22 cellular contexts compared by ENCODE assay signal in genomic region chr14:91786188-91786587, GRCh38. TPM values are rescaled to one million over a fixed set of nuclear protein-coding genes. Genes with fewer than 3 reads are reported as not detected.
DNase-seq lines count a peak whose midpoint lies in the region; ATAC-seq, FAIRE-seq and TF ChIP-seq lines count a peak whose summit lies in the region.
"Had no signal": no experiment of that assay in that cellular context is flagged by ENCODE, and none has a peak within 500 bp of the region (broad histone marks: within the 10 kb centered on the region; RNA-seq: fewer than 3 reads in every experiment).

No MANE protein-coding gene starts in this region.

- no peak for DNase-seq in activated naive CD4-positive, alpha-beta T cell treated with Interleukin-2 at 50 U/mL for 16 hours
- DNase-seq in IMR-90 (no peak), H1 (ENCODE audit: low read depth in 1 of 2, low spot score in 2 of 2) (no peak), NCI-H2029 (lab: John Stamatoyannopoulos, UW) (no peak), NCI-H1436 treated with DMSO at 0.1 percent for 48 hours (lab: John Stamatoyannopoulos, UW) (no peak)
- DNase-seq in stimulated activated naive CD4-positive, alpha-beta T cell treated with Interleukin-2 at 50 U/mL for 16 hours (lab: John Stamatoyannopoulos, UW), result no peak
- DNase-seq: ACHN; BE2C; C1 segment of cervical spinal cord; Caco-2; CD4-positive, CD25-positive, alpha-beta regulatory T cell; DMS79; GDM1; H9 had no signal

- H4K91ac ChIP-seq in IMR-90 (ENCODE audit: insufficient read depth, low read depth, low read length), result no peak overlapping the region
- no peak overlapping the region for H4K91ac ChIP-seq in H1 (replicated peaks; ENCODE audit: insufficient read length, low read length)

- H2AK9ac ChIP-seq in IMR-90 (replicated peaks; ENCODE audit: low read depth, low read length, poor library complexity), result no peak overlapping the region

- TF ChIP-seq RAD21 in IMR-90 (IDR thresholded peaks at IDR 0.05; ENCODE audit: low read length) (no peak), H1 (IDR thresholded peaks at IDR 0.05 in 1 of 2, conservative IDR thresholded peaks at IDR 0.05 in 1 of 2; ENCODE audit: low read depth in 2 of 2, low read length in 2 of 2) (no peak)

- H4K5ac ChIP-seq in IMR-90 (ENCODE audit: low read depth, low read length), result no peak overlapping the region
- H4K5ac ChIP-seq in H1 (ENCODE audit: insufficient read length, low read depth, low read length), result no peak overlapping the region

- no peak for TF ChIP-seq CTCF in IMR-90 (conservative IDR thresholded peaks at IDR 0.05; ENCODE audit: low read depth, low read length)
- no peak for TF ChIP-seq CTCF in H1 (IDR thresholded peaks at IDR 0.05; ENCODE audit: control extremely low read depth in 1 of 3, insufficient read depth in 1 of 3, low read depth in 1 of 3, low read length in 3 of 3)

- POLR2A ChIA-PET in IMR-90 (lab: Charles Lee; ENCODE audit: unreplicated experiment) (no interaction called here), H1 (lab: Charles Lee; ENCODE audit: partially characterized antibody) (no interaction called here)

- no peak overlapping the region for H3K27ac ChIP-seq in IMR-90 (ENCODE audit: insufficient read depth, low read length)
- H3K27ac ChIP-seq in H1 (ENCODE audit: low read depth, low read length), result no peak overlapping the region

- no peak for FAIRE-seq in H1 (lab: Jason Lieb, UNC)
- FAIRE-seq: D721Med, GM12892, GM18507, HTR-8/SVneo had no signal

- in situ Hi-C loops in IMR-90 (cut with MboI; ENCODE audit: low sequenced_read_pairs), result no loop called here

- no peak for ATAC-seq in IMR-90 (ENCODE audit: low read depth)
- ATAC-seq: GM23338 had no signal

- WGBS in IMR-90 (ENCODE audit: extremely low coverage in 2 of 2, insufficient read length in 1 of 2), 2 experiments, result no CpG with 5 or more reads among the region's 2 CpGs
- 85% methylated on average over 2 of the region's 2 CpGs; no CpG with 5 or more reads in 1 of the 2 experiments for WGBS in H1 (ENCODE audit: extremely low coverage in 1 of 2, insufficient coverage in 1 of 2, insufficient read length in 1 of 2, insufficient replicate concordance in 2 of 2, low coverage in 1 of 2, low lambda C conversion rate in 2 of 2, missing lambda C conversion rate in 1 of 2), 2 experiments

- no peak overlapping the region for H2BK20ac ChIP-seq in IMR-90 (ENCODE audit: low read depth, low read length)
- H2BK20ac ChIP-seq in H1 (ENCODE audit: low read length), result no peak overlapping the region

- no peaks in the 10 kb centered on the region for H3K9me3 Mint-ChIP-seq in activated naive CD4-positive, alpha-beta T cell treated with anti-CD3 and anti-CD28 coated beads, Interleukin-2, amount 50 U/mL, for 24 hours
- H3K9me3 Mint-ChIP-seq: GM23338, H9 had no signal

- no peak overlapping the region for H3K23ac ChIP-seq in IMR-90 (ENCODE audit: low read depth, low read length)
- H3K23ac ChIP-seq in H1 (ENCODE audit: insufficient read length), result no peak overlapping the region

- no peak overlapping the region for H4K8ac ChIP-seq in IMR-90 (ENCODE audit: low read depth in 2 of 2, low read length in 2 of 2)
- no peak overlapping the region for H4K8ac ChIP-seq in H1 (ENCODE audit: extremely low read depth, insufficient read depth, low read length)

- H3K27ac Mint-ChIP-seq in activated naive CD4-positive, alpha-beta T cell treated with anti-CD3 and anti-CD28 coated beads, Interleukin-2, amount 50 U/mL, for 24 hours, result peak overlapping the region; percentile 46
- H3K27ac Mint-ChIP-seq: CD4-positive, CD25-positive, alpha-beta regulatory T cell; GM23338; H9 had no signal

- no peak overlapping the region for H3K4me3 Mint-ChIP-seq in activated naive CD4-positive, alpha-beta T cell treated with anti-CD3 and anti-CD28 coated beads, Interleukin-2, amount 50 U/mL, for 24 hours
- H3K4me3 Mint-ChIP-seq: CD4-positive, CD25-positive, alpha-beta regulatory T cell; GM23338; H9 had no signal

- H3K56ac ChIP-seq in IMR-90 (ENCODE audit: extremely low read depth, insufficient read depth, low read length), result no peak overlapping the region
- no peak overlapping the region for H3K56ac ChIP-seq in H1 (replicated peaks; ENCODE audit: insufficient read length, low read depth, low read length)

- H3K9me3 ChIP-seq in IMR-90 (ENCODE audit: control insufficient read depth, insufficient read depth, low read length) (no peaks in the 10 kb centered on the region), H1 (ENCODE audit: insufficient read depth in 2 of 2, low read depth in 1 of 2, low read length in 1 of 2) (no peaks in the 10 kb centered on the region)
- H3K9me3 ChIP-seq: BE2C, Caco-2 had no signal

- H2AK5ac ChIP-seq in IMR-90 (ENCODE audit: low read depth, low read length), result no peak overlapping the region
- H2AK5ac ChIP-seq in H1 (ENCODE audit: low read depth, low read length), result no peak overlapping the region

- intact Hi-C loops in IMR-90 (cut with micrococcal nuclease), result no loop called here

- H4K20me1 ChIP-seq in IMR-90 (ENCODE audit: insufficient read depth, low read length) (no peaks in the 10 kb centered on the region), H1 (replicated peaks in 1 of 2; ENCODE audit: control insufficient read depth in 1 of 2, insufficient read depth in 2 of 2, low read length in 2 of 2) (no peaks in the 10 kb centered on the region)

- CTCF ChIA-PET in IMR-90 (lab: Yijun Ruan, JAX) (interaction anchor here (1.1 kb wide), 1 partner anchor 16 kb away, joined by 3 read pairs; no protein-coding TSS in a partner anchor), H1 (lab: Charles Lee; ENCODE audit: partially characterized antibody) (no interaction called here)

- H3K9ac ChIP-seq in IMR-90 (ENCODE audit: low read depth, low read length), result no peak overlapping the region
- no peak overlapping the region for H3K9ac ChIP-seq in H1 (replicated peaks in 1 of 4; ENCODE audit: extremely low read depth in 1 of 4, low read depth in 3 of 4, low read length in 3 of 4)

- H2BK5ac ChIP-seq in IMR-90 (ENCODE audit: low read depth, low read length, poor library complexity, severe bottlenecking) (no peak overlapping the region), H1 (ENCODE audit: low read depth, low read length) (no peak overlapping the region)

- H3K9me1 ChIP-seq in IMR-90 (ENCODE audit: insufficient read depth, low read length), result no peaks in the 10 kb centered on the region

- H2AFZ ChIP-seq in IMR-90 (replicated peaks; ENCODE audit: low read length, poor library complexity) (no peak overlapping the region), H1 (ENCODE audit: low read length) (no peak overlapping the region)
- H2AFZ ChIP-seq: GM23338 had no signal

- no peak overlapping the region for H2BK120ac ChIP-seq in IMR-90 (ENCODE audit: low read depth, low read length)
- H2BK120ac ChIP-seq in H1 (replicated peaks; ENCODE audit: low read depth, low read length), result no peak overlapping the region

- H3K79me1 ChIP-seq in IMR-90 (ENCODE audit: low read depth in 1 of 2, low read length in 2 of 2), result no peaks in the 10 kb centered on the region
- H3K79me1 ChIP-seq in H1 (ENCODE audit: low read depth, low read length), result no peaks in the 10 kb centered on the region

- H3K36me3 Mint-ChIP-seq in activated naive CD4-positive, alpha-beta T cell treated with anti-CD3 and anti-CD28 coated beads, Interleukin-2, amount 50 U/mL, for 24 hours, result peaks cover 18% of the 10 kb centered on the region

- no peak overlapping the region for H3K4me3 ChIP-seq in IMR-90 (ENCODE audit: insufficient read depth, low read depth, low read length)
- H3K4me3 ChIP-seq in H1 (ENCODE audit: extremely low read depth in 1 of 4, insufficient read depth in 2 of 4, low read depth in 3 of 4, low read length in 4 of 4), result no peak overlapping the region
- H3K4me3 ChIP-seq: GM23338 had no signal

- H3K4ac ChIP-seq in IMR-90 (ENCODE audit: low read depth, low read length) (no peak overlapping the region), H1 (replicated peaks; ENCODE audit: insufficient read length, low read depth, low read length) (no peak overlapping the region)

- H3K4me1 Mint-ChIP-seq in activated naive CD4-positive, alpha-beta T cell treated with anti-CD3 and anti-CD28 coated beads, Interleukin-2, amount 50 U/mL, for 24 hours, result peaks cover 3% of the 10 kb centered on the region
- H3K4me1 Mint-ChIP-seq: GM23338, H9 had no signal

- H2BK12ac ChIP-seq in H1 (ENCODE audit: low read depth, low read length), result no peak overlapping the region

- no peak overlapping the region for H2BK15ac ChIP-seq in IMR-90 (ENCODE audit: low read depth, low read length)
- no peak overlapping the region for H2BK15ac ChIP-seq in H1 (ENCODE audit: low read length)

- H3K79me2 ChIP-seq in H1 (ENCODE audit: control insufficient read depth in 1 of 2, insufficient read depth in 2 of 2, low read length in 2 of 2), result no peaks in the 10 kb centered on the region

- H3K18ac ChIP-seq in IMR-90 (ENCODE audit: low read depth, low read length), result no peak overlapping the region
- no peak overlapping the region for H3K18ac ChIP-seq in H1 (ENCODE audit: extremely low read depth, low read length)

- TF ChIP-seq POLR2A in IMR-90 (IDR thresholded peaks at IDR 0.05; ENCODE audit: low read depth, low read length) (no peak), H1 (IDR thresholded peaks at IDR 0.05; ENCODE audit: control extremely low read depth in 1 of 2, low read depth in 2 of 2, low read length in 2 of 2) (no peak)

- H3K36me3 ChIP-seq in IMR-90 (ENCODE audit: control insufficient read depth, insufficient read depth, low read length), result no peaks in the 10 kb centered on the region
- H3K36me3 ChIP-seq in H1 (ENCODE audit: control insufficient read depth in 2 of 4, insufficient read depth in 4 of 4, low read length in 3 of 4), result peaks cover 0 to 4% (median 0%) of the 10 kb centered on the region in 4 experiments; a peak in 1 of 8 replicates
- H3K36me3 ChIP-seq: BE2C had no signal

- no peaks in the 10 kb centered on the region for H3K23me2 ChIP-seq in H1 (ENCODE audit: low read depth, low read length)

- no peak overlapping the region for H3K4me2 ChIP-seq in IMR-90 (ENCODE audit: low read depth, low read length)
- H3K4me2 ChIP-seq in H1 (ENCODE audit: insufficient read depth in 1 of 2, low read depth in 2 of 2, low read length in 2 of 2), result no peak overlapping the region
- H3K4me2 ChIP-seq: GM23338 had no signal

- no peaks in the 10 kb centered on the region for H3K27me3 ChIP-seq in IMR-90 (ENCODE audit: control insufficient read depth, insufficient read depth, low read length)
- H3K27me3 ChIP-seq in H1 (replicated peaks in 1 of 4; ENCODE audit: control insufficient read depth in 3 of 4, extremely low read depth in 1 of 4, insufficient read depth in 3 of 4, low read length in 3 of 4), result no peaks in the 10 kb centered on the region

- H3K4me1 ChIP-seq in IMR-90 (ENCODE audit: control insufficient read depth, insufficient read depth, low read length), result no peaks in the 10 kb centered on the region
- no peaks in the 10 kb centered on the region for H3K4me1 ChIP-seq in H1 (replicated peaks in 1 of 4; ENCODE audit: control insufficient read depth in 3 of 4, insufficient read depth in 4 of 4, low read length in 3 of 4)
- H3K4me1 ChIP-seq: BE2C had no signal

- H3K27me3 Mint-ChIP-seq in activated naive CD4-positive, alpha-beta T cell treated with anti-CD3 and anti-CD28 coated beads, Interleukin-2, amount 50 U/mL, for 24 hours, result no peaks in the 10 kb centered on the region
- H3K27me3 Mint-ChIP-seq: CD4-positive, CD25-positive, alpha-beta regulatory T cell had no signal

- dilution Hi-C loops in IMR-90 (cut with HindIII; ENCODE audit: low sequenced_read_pairs, unreplicated experiment), result no loop called here

- no TSS peak for BruUV-seq in IMR-90 (replicated peaks; lab: Mats Ljungman, UMichigan)

- no peak overlapping the region for H3K14ac ChIP-seq in IMR-90 (replicated peaks; ENCODE audit: low read depth, low read length)
- H3K14ac ChIP-seq in H1 (ENCODE audit: insufficient read length), result no peak overlapping the region

- no peak for TF ChIP-seq EP300 in H1 (IDR thresholded peaks at IDR 0.05; ENCODE audit: borderline replicate concordance in 1 of 2, low read depth in 2 of 2, low read length in 2 of 2)

RNA-seq across cellular contexts. Expression of gene CATSPERB, which starts 54.3 kb away (rescaled TPM):
- not detected in 2 replicates for total RNA-seq in IMR-90 (2012; rRNA removed)
- polyA plus RNA-seq in IMR-90 (2012; rRNA removed) (not detected in 2 replicates), H1 (2011; rRNA removed) (0.08 and 0.11 TPM in 2 replicates)
- polyA plus RNA-seq in IMR-90 (2012; cell fraction: cytosol; rRNA removed), result not detected in 2 replicates
- polyA plus RNA-seq in IMR-90 (2012; cell fraction: nucleus; rRNA removed; ENCODE audit: low replicate concordance), result not detected in 2 replicates
- 0.30 TPM in 1 of 2 replicates, not detected in the other for total RNA-seq in H1 (2021; fragmentation: NEBNext Ultra II Directional; extraction: Animal tissue kit (Norgen Biotek cat#: 25700))
- polyA plus RNA-seq in H1 (2011; cell fraction: cytosol; rRNA removed), result 0.10 TPM
- polyA plus RNA-seq in H1 (2011; cell fraction: nucleus; rRNA removed), result 0.23 TPM
- 0.12 TPM in 1 of 4 replicates, not detected in the others for polyA plus RNA-seq in H1 (2012, experiment 1 of 2)
- polyA plus RNA-seq in H1 (2012, experiment 2 of 2), result not detected
- polyA plus RNA-seq in H1 (2013, experiment 1 of 2), result 0.10 TPM
- polyA plus RNA-seq in H1 (2013, experiment 2 of 2), result 0.09 TPM
- polyA minus RNA-seq in H1 (2011; rRNA and poly(A)+ RNA removed), result 0.28 and 0.73 TPM in 2 replicates
- not detected for polyA minus RNA-seq in H1 (2011; cell fraction: cytosol; rRNA and poly(A)+ RNA removed)
- polyA minus RNA-seq in H1 (2011; cell fraction: nucleus; rRNA and poly(A)+ RNA removed), result 0.50 TPM
- total RNA-seq: A172, Daoy had no signal
